9 cellular contexts compared by ENCODE assay signal in the genomic region with DNA sequence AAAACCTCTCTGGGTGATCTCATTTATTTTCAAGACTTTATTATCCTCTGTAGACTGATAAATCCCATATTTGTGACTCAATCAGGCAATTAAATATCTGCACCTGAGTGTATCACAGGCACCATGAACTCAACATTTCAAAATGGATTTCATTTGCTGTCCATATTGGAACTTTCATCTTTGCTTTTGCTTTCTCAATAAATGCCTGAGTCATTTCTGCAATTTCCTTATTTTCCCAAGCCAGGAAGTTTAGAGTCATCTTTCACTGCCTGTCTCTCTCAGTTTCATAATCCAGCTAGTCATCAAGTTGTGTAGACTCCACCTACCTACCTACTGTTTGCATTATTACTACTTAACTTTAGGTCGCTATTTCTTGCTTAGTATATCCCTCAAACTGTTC.
A peak's percentile ranks its signal among the peaks of the same experiment; 100 is the strongest.
DNase-seq lines count a peak whose midpoint lies in the region; ATAC-seq, FAIRE-seq and TF ChIP-seq lines count a peak whose summit lies in the region.
"Had no signal": no experiment of that assay in that cellular context is flagged by ENCODE, and none has a peak within 500 bp of the region (broad histone marks: within the 10 kb centered on the region; RNA-seq: fewer than 3 reads in every experiment).

No MANE protein-coding gene starts in this region.

- ATAC-seq in HepG2 (no peak), GM21619 (IDR thresholded peaks at IDR 0.05; ENCODE audit: unreplicated experiment) (no peak)

- H2AFZ ChIP-seq in astrocyte (ENCODE audit: low read depth, low read length): no peak overlapping the region
- H2AFZ ChIP-seq in HepG2 (ENCODE audit: low read length): no peak overlapping the region

- intact Hi-C loops in HepG2 (cut with micrococcal nuclease; ENCODE audit: unreplicated experiment): no loop called here
- intact Hi-C loops in activated CD4-positive, alpha-beta T cell treated with anti-CD3 and anti-CD28 coated beads, Interleukin-2, amount 10 ng/mL, durations not matched to agents 24 days and 14 days (cut with micrococcal nuclease): no loop called here

- no peak overlapping the region for H3K4me3 ChIP-seq in astrocyte (ENCODE audit: insufficient read depth, low read depth, low read length)
- H3K4me3 ChIP-seq in HepG2 (replicated peaks in 1 of 3; ENCODE audit: insufficient read depth in 1 of 3, low read depth in 2 of 3, low read length in 3 of 3): no peak overlapping the region

- H3K4me2 ChIP-seq in astrocyte (ENCODE audit: low read length) (no peak overlapping the region), HepG2 (ENCODE audit: low read depth, low read length) (no peak overlapping the region)

- H3K36me3 Mint-ChIP-seq in astrocyte (ENCODE audit: low read depth, unreplicated experiment): no peaks in the 10 kb centered on the region
- H3K36me3 Mint-ChIP-seq in activated CD4-positive, alpha-beta T cell treated with anti-CD3 and anti-CD28 coated beads, Interleukin-2, amount 10 ng/mL, durations not matched to agents 24 days and 14 days (ENCODE audit: low read depth): no peaks in the 10 kb centered on the region

- H4K20me1 ChIP-seq in astrocyte (ENCODE audit: insufficient read depth, low read length): no peaks in the 10 kb centered on the region
- H4K20me1 ChIP-seq in HepG2 (ENCODE audit: insufficient read depth, low read length): no peaks in the 10 kb centered on the region

- FAIRE-seq in astrocyte (lab: Jason Lieb, UNC) (no peak), HepG2 (lab: Jason Lieb, UNC) (no peak)

- peaks cover 7% of the 10 kb centered on the region for H3K9me3 Mint-ChIP-seq in astrocyte (ENCODE audit: unreplicated experiment)
- H3K9me3 Mint-ChIP-seq in activated CD4-positive, alpha-beta T cell treated with anti-CD3 and anti-CD28 coated beads, Interleukin-2, amount 10 ng/mL, durations not matched to agents 24 days and 14 days: peaks cover 3% of the 10 kb centered on the region

- H3K79me2 ChIP-seq in astrocyte (ENCODE audit: insufficient read depth, low read length) (no peaks in the 10 kb centered on the region), HepG2 (ENCODE audit: insufficient read depth, low read length) (no peaks in the 10 kb centered on the region)

- TF ChIP-seq RAD21 in HepG2 (CRISPR knock-in tag; IDR thresholded peaks at IDR 0.05): no peak

- H3K4me1 ChIP-seq in astrocyte (ENCODE audit: insufficient read depth, low read length) (no peaks in the 10 kb centered on the region), HepG2 (ENCODE audit: insufficient read depth, low read length) (no peaks in the 10 kb centered on the region)

- DNase-seq in AML-193 (lab: John Stamatoyannopoulos, UW) (peak; percentile 92 to 93), KBM-7 (peak; percentile 35), astrocyte (ENCODE audit: low read depth) (peak; percentile 50), HepG2 (ENCODE audit: low spot score) (peak; percentile 1), DMS 273 (lab: John Stamatoyannopoulos, UW; ENCODE audit: unreplicated experiment) (no peak)
- DNase-seq in activated CD4-positive, alpha-beta T cell treated with anti-CD3 and anti-CD28 coated beads, Interleukin-2, amount 10 ng/mL, durations not matched to agents 24 days and 14 days: no peak
- DNase-seq in effector CD4-positive, alpha-beta T cell: no peak
- DNase-seq: DMS153 had no signal

- H3K27ac Mint-ChIP-seq in astrocyte (ENCODE audit: unreplicated experiment): no peak overlapping the region
- no peak overlapping the region for H3K27ac Mint-ChIP-seq in activated CD4-positive, alpha-beta T cell treated with anti-CD3 and anti-CD28 coated beads, Interleukin-2, amount 10 ng/mL, durations not matched to agents 24 days and 14 days

- in situ Hi-C loops in KBM-7 (cut with MboI; ENCODE audit: low pct_unique_long_range_greater_than_20kb, low sequenced_read_pairs): no loop called here
- in situ Hi-C loops in HepG2 (cut with HindIII; ENCODE audit: extremely low pct_ligation_motif_present, low pct_unique_long_range_greater_than_20kb): no loop called here

- POLR2A ChIA-PET in HepG2 (lab: Yijun Ruan, JAX): no interaction called here

- no peak for TF ChIP-seq POLR2A in HepG2 (IDR thresholded peaks at IDR 0.05; ENCODE audit: insufficient read depth in 1 of 2, low read depth in 2 of 2, low read length in 2 of 2)

- H3K9me3 ChIP-seq in astrocyte (ENCODE audit: insufficient read depth, low read depth, low read length) (no peaks in the 10 kb centered on the region), HepG2 (ENCODE audit: low read length) (no peaks in the 10 kb centered on the region)

- BruUV-seq in HepG2 (replicated peaks; lab: Mats Ljungman, UMichigan): no TSS peak

- H3K9ac ChIP-seq in astrocyte (ENCODE audit: low read length) (no peak overlapping the region), HepG2 (ENCODE audit: insufficient read depth, low read depth, low read length) (no peak overlapping the region)

- no peaks in the 10 kb centered on the region for H3K27me3 Mint-ChIP-seq in astrocyte (ENCODE audit: low read depth, unreplicated experiment)
- peaks cover 5% of the 10 kb centered on the region for H3K27me3 Mint-ChIP-seq in activated CD4-positive, alpha-beta T cell treated with anti-CD3 and anti-CD28 coated beads, Interleukin-2, amount 10 ng/mL, durations not matched to agents 24 days and 14 days

- no peaks in the 10 kb centered on the region for H3K27me3 ChIP-seq in astrocyte (ENCODE audit: insufficient read depth, low read length)
- H3K27me3 ChIP-seq in HepG2 (ENCODE audit: control insufficient read depth in 1 of 2, insufficient read depth in 2 of 2, low read length in 2 of 2): no peaks in the 10 kb centered on the region; a peak in 1 of 5 replicates

- TF ChIP-seq CTCF in astrocyte (IDR thresholded peaks at IDR 0.05; ENCODE audit: insufficient read depth, low read depth, low read length) (no peak), HepG2 (CRISPR knock-in tag; IDR thresholded peaks at IDR 0.05) (no peak)

- 0% methylated on average over 1 of the region's 1 CpG for WGBS in HepG2 (ENCODE audit: low lambda C conversion rate)

- no peak overlapping the region for H3K27ac ChIP-seq in astrocyte (ENCODE audit: low read depth, low read length)
- H3K27ac ChIP-seq in HepG2 (ENCODE audit: extremely low read length, insufficient read depth, low read length): no peak overlapping the region

- CTCF ChIA-PET in HepG2 (lab: Yijun Ruan, JAX; ENCODE audit: low intra/inter-chr PET ratio, low total read pairs): no interaction called here

- H3K36me3 ChIP-seq in astrocyte (ENCODE audit: insufficient read depth, low read length): no peaks in the 10 kb centered on the region
- H3K36me3 ChIP-seq in HepG2 (replicated peaks in 1 of 2; ENCODE audit: control insufficient read depth in 1 of 2, insufficient read depth in 2 of 2, low read length in 2 of 2): no peaks in the 10 kb centered on the region

- peaks cover 3% of the 10 kb centered on the region for H3K4me1 Mint-ChIP-seq in astrocyte (ENCODE audit: low read depth, unreplicated experiment)
- peaks cover 4% of the 10 kb centered on the region for H3K4me1 Mint-ChIP-seq in activated CD4-positive, alpha-beta T cell treated with anti-CD3 and anti-CD28 coated beads, Interleukin-2, amount 10 ng/mL, durations not matched to agents 24 days and 14 days

- no peak for TF ChIP-seq EP300 in HepG2 (IDR thresholded peaks at IDR 0.05; ENCODE audit: low read depth in 2 of 2, low read length in 2 of 2)
- TF ChIP-seq EP300 in HepG2 (CRISPR knock-in tag; IDR thresholded peaks at IDR 0.05; ENCODE audit: borderline replicate concordance): no peak

- no peak overlapping the region for H3K4me3 Mint-ChIP-seq in astrocyte (ENCODE audit: unreplicated experiment)
- no peak overlapping the region for H3K4me3 Mint-ChIP-seq in activated CD4-positive, alpha-beta T cell treated with anti-CD3 and anti-CD28 coated beads, Interleukin-2, amount 10 ng/mL, durations not matched to agents 24 days and 14 days

TF ChIP-seq in HepG2, 621 proteins besides CTCF, POLR2A, EP300 and RAD21 (continues in another document):
- TF ChIP-seq HBP1 (CRISPR knock-in tag; IDR thresholded peaks at IDR 0.05; ENCODE audit: low read depth) (no peak), KLF9 (CRISPR knock-in tag; IDR thresholded peaks at IDR 0.05; ENCODE audit: low read depth) (no peak)
- TF ChIP-seq, protein P1, sequence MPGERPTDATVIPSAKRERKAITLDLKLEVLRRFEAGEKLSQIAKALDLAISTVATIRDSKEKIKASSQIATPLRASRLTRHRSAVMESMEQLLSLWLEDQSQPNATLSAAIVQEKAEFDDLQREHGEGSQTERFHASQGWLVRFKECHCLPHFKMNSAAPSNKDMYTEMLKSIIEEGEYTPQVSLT (CRISPR knock-in tag; IDR thresholded peaks at IDR 0.05; ENCODE audit: borderline replicate concordance, low read depth): no peak
- TF ChIP-seq, protein P2, sequence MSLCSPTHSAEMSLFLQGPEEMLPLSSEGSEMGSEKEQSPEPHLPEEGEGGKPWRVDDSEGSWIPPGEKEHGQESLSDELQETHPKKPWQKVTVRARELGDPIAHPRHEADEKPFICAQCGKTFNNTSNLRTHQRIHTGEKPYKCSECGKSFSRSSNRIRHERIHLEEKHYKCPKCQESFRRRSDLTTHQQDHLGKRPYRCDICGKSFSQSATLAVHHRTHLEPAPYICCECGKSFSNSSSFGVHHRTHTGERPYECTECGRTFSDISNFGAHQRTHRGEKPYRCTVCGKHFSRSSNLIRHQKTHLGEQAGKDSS (CRISPR knock-in tag; IDR thresholded peaks at IDR 0.05; ENCODE audit: borderline replicate concordance, low read depth): no peak

Comparison
In these comparisons a context has a peak if more than half of its experiments do, and no peak if none do; other contexts are left out.
1. DNase-seq: peak in AML-193 (2 of 2), KBM-7 (single experiment), astrocyte (single experiment) and HepG2 (single experiment); none in activated CD4-positive, alpha-beta T cell treated with anti-CD3 and anti-CD28 coated beads, Interleukin-2, amount 10 ng/mL, durations not matched to agents 24 days and 14 days (single experiment), DMS 273 (single experiment) and effector CD4-positive, alpha-beta T cell (single experiment).